8 cellular contexts compared by ENCODE assay signal in the genomic region with DNA sequence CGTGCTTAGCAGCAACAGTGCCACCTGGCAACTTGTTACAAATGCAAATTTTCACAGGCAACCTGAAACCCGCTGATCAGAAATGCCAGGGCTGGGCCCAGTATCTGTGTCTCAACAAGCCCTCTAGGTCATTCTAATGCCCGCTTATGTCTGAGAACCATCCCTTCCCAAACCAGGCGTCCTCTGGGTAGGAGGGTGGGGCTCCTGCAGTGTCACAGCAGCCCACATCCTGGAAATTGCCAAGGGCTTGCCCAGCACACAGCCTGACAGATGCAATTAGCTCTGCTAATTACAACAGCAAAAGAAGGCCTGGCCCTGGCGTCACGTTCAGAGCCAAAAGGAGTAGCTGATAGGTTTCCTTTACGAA. TPM values are rescaled to one million over a fixed set of nuclear protein-coding genes. Genes with fewer than 3 reads are reported as not detected.
DNase-seq lines count a peak whose midpoint lies in the region; ATAC-seq and TF ChIP-seq lines count a peak whose summit lies in the region.

No MANE protein-coding gene starts in this region.

- DNase-seq in COR-L47 (lab: John Stamatoyannopoulos, UW) (peak; percentile 24), WTC11 (ENCODE audit: low spot score) (no peak), lower lobe of right lung (peak; percentile 77), NCI-H82 treated with DMSO at 0.1 percent for 48 hours (lab: John Stamatoyannopoulos, UW; ENCODE audit: unreplicated experiment) (no peak), C1 segment of cervical spinal cord (lab: John Stamatoyannopoulos, UW) (no peak), mucosa of gallbladder (ENCODE audit: low spot score) (no peak), HuH-7.5 (ENCODE audit: low spot score) (no peak)

- H3K27ac ChIP-seq in lower lobe of right lung: peak overlapping the region; percentile 70

- H3K36me3 ChIP-seq in lower lobe of right lung: peaks cover 5% of the 10 kb centered on the region

- intact Hi-C loops in lower lobe of right lung (cut with DNase I): no loop called here

- H3K4me1 Mint-ChIP-seq in WTC11: peaks cover 94% of the 10 kb centered on the region

- H3K27me3 Mint-ChIP-seq in WTC11 (ENCODE audit: low read depth): no peaks in the 10 kb centered on the region

- peak; percentile 54 for ATAC-seq in HG02678 (IDR thresholded peaks at IDR 0.05; ENCODE audit: unreplicated experiment)
- no peak for ATAC-seq in WTC11
- ATAC-seq in lower lobe of right lung: peak; percentile 18 to 50

- no peaks in the 10 kb centered on the region for H3K9me3 Mint-ChIP-seq in WTC11

- H3K36me3 Mint-ChIP-seq in WTC11: peaks cover 5% of the 10 kb centered on the region; the same call in 1 of the 2 replicates

- no peak overlapping the region for H3K4me3 ChIP-seq in lower lobe of right lung

- no peaks in the 10 kb centered on the region for H3K27me3 ChIP-seq in lower lobe of right lung (ENCODE audit: low read depth)

- peak overlapping the region; percentile 48 for H3K27ac Mint-ChIP-seq in WTC11

- H3K4me3 Mint-ChIP-seq in WTC11: no peak overlapping the region

- no peaks in the 10 kb centered on the region for H3K9me3 ChIP-seq in lower lobe of right lung

- peaks cover 100% of the 10 kb centered on the region for H3K4me1 ChIP-seq in lower lobe of right lung

- CTCF ChIA-PET in WTC11 (lab: Charles Lee): interaction anchor here (1.0 to 5.2 kb wide), 8 partner anchors 11 to 48 kb away, joined by 3 to 33 read pairs (median 6); partner anchors contain the start of gene CFAP58

- POLR2A ChIA-PET in WTC11 (lab: Charles Lee): no interaction called here

- TF ChIP-seq CTCF in WTC11 (IDR thresholded peaks at IDR 0.05) (no peak), lower lobe of right lung (IDR thresholded peaks at IDR 0.05) (no peak)

TF ChIP-seq in WTC11, 78 proteins besides CTCF, POLR2A, EP300 and RAD21:
- TF ChIP-seq ZNF671 (CRISPR knock-in tag; IDR thresholded peaks at IDR 0.05) (no peak), CREM (CRISPR knock-in tag; IDR thresholded peaks at IDR 0.05) (no peak), TEAD1 (CRISPR knock-in tag; IDR thresholded peaks at IDR 0.05) (no peak), ZBTB43 (CRISPR knock-in tag; IDR thresholded peaks at IDR 0.05) (no peak), PRRX2 (CRISPR knock-in tag; IDR thresholded peaks at IDR 0.05) (no peak), ELF4 (CRISPR knock-in tag; IDR thresholded peaks at IDR 0.05; ENCODE audit: low read depth) (no peak), PREB (CRISPR knock-in tag; IDR thresholded peaks at IDR 0.05; ENCODE audit: borderline replicate concordance) (no peak), GRHL2 (CRISPR knock-in tag; IDR thresholded peaks at IDR 0.05; ENCODE audit: insufficient replicate concordance, severe bottlenecking) (no peak), ZNF416 (CRISPR knock-in tag; IDR thresholded peaks at IDR 0.05) (no peak)
- TF ChIP-seq, protein P1, sequence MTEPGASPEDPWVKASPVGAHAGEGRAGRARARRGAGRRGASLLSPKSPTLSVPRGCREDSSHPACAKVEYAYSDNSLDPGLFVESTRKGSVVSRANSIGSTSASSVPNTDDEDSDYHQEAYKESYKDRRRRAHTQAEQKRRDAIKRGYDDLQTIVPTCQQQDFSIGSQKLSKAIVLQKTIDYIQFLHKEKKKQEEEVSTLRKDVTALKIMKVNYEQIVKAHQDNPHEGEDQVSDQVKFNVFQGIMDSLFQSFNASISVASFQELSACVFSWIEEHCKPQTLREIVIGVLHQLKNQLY (CRISPR knock-in tag; IDR thresholded peaks at IDR 0.05): no peak
- TF ChIP-seq, protein P2, sequence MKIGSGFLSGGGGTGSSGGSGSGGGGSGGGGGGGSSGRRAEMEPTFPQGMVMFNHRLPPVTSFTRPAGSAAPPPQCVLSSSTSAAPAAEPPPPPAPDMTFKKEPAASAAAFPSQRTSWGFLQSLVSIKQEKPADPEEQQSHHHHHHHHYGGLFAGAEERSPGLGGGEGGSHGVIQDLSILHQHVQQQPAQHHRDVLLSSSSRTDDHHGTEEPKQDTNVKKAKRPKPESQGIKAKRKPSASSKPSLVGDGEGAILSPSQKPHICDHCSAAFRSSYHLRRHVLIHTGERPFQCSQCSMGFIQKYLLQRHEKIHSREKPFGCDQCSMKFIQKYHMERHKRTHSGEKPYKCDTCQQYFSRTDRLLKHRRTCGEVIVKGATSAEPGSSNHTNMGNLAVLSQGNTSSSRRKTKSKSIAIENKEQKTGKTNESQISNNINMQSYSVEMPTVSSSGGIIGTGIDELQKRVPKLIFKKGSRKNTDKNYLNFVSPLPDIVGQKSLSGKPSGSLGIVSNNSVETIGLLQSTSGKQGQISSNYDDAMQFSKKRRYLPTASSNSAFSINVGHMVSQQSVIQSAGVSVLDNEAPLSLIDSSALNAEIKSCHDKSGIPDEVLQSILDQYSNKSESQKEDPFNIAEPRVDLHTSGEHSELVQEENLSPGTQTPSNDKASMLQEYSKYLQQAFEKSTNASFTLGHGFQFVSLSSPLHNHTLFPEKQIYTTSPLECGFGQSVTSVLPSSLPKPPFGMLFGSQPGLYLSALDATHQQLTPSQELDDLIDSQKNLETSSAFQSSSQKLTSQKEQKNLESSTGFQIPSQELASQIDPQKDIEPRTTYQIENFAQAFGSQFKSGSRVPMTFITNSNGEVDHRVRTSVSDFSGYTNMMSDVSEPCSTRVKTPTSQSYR (CRISPR knock-in tag; IDR thresholded peaks at IDR 0.05): no peak
- TF ChIP-seq, protein P3, sequence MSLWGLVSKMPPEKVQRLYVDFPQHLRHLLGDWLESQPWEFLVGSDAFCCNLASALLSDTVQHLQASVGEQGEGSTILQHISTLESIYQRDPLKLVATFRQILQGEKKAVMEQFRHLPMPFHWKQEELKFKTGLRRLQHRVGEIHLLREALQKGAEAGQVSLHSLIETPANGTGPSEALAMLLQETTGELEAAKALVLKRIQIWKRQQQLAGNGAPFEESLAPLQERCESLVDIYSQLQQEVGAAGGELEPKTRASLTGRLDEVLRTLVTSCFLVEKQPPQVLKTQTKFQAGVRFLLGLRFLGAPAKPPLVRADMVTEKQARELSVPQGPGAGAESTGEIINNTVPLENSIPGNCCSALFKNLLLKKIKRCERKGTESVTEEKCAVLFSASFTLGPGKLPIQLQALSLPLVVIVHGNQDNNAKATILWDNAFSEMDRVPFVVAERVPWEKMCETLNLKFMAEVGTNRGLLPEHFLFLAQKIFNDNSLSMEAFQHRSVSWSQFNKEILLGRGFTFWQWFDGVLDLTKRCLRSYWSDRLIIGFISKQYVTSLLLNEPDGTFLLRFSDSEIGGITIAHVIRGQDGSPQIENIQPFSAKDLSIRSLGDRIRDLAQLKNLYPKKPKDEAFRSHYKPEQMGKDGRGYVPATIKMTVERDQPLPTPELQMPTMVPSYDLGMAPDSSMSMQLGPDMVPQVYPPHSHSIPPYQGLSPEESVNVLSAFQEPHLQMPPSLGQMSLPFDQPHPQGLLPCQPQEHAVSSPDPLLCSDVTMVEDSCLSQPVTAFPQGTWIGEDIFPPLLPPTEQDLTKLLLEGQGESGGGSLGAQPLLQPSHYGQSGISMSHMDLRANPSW (CRISPR knock-in tag; conservative IDR thresholded peaks at IDR 0.05; ENCODE audit: low read depth): no peak

RNA-seq across cellular contexts. Expression of gene ITPRIP, which starts 15.9 kb away (rescaled TPM):
- total RNA-seq in WTC11 (2021) (13.0 to 16.8 TPM (median 13.4 TPM) in 3 replicates), lower lobe of right lung (37.0 TPM), mucosa of gallbladder (14.8 TPM)

RNA-seq across cellular contexts. Expression of gene CFAP58, which starts 31.2 kb away (rescaled TPM):
- total RNA-seq in WTC11 (2021): 0.92 to 1.1 TPM (median 1.0 TPM) in 3 replicates
- 1.1 TPM for total RNA-seq in lower lobe of right lung
- total RNA-seq in mucosa of gallbladder: 0.12 TPM

RNA-seq across cellular contexts. Expression of gene GSTO2, which starts 53.4 kb away (rescaled TPM):
- total RNA-seq in WTC11 (2021) (10.7 to 18.7 TPM (median 17.6 TPM) in 3 replicates), lower lobe of right lung (7.8 TPM), mucosa of gallbladder (17.2 TPM)

Comparison
In these comparisons a context has a peak if more than half of its experiments do, and no peak if none do; other contexts are left out.
1. DNase-seq: peak in COR-L47 (single experiment) and lower lobe of right lung (single experiment); none in WTC11 (single experiment), NCI-H82 treated with DMSO at 0.1 percent for 48 hours (single experiment), C1 segment of cervical spinal cord (0 of 14), mucosa of gallbladder (single experiment) and HuH-7.5 (single experiment).